In the genomic region with DNA sequence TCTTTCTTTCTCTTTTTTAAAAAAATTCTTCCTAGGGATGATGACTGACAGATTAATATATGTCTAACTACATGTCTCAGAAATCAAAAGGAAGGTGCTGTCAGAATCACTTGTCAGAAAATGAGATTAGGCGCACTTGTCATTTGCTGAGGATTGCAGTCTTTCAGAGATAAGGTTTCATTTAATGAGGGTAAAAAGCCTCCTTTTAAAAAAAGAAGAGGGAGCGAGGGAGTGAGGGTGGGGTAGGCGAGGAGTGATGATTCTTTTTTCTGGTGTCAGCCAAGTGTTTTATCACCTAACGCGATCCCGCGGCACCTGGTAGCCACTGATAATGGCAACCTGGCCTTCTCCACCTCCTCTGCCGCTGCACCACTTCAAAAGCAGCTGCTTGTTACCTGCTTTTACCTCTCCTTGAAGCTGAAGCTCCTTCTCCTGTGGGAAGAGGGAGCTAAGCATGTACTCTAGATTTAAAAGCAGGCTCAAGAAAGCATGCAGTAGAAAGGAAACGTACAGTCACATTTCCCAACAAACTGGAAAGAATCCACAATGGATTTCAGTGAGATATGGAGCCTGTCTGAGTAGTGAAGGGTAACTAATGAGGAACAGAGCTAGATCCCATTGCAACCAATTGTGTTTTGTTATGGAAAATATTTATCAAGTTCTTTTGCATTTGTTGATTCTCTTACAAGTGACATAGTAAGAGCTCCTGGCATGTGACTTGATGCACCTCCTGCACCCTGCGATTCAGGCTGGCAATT, we compare ENCODE assay signal across 2 cellular contexts.
TF ChIP-seq lines count a peak whose summit lies in the region.

No MANE protein-coding gene starts in this region.

TF ChIP-seq in SK-N-SH, 30 proteins besides CTCF, POLR2A, EP300 and RAD21 (continued from another document):
- TF ChIP-seq, protein P1, sequence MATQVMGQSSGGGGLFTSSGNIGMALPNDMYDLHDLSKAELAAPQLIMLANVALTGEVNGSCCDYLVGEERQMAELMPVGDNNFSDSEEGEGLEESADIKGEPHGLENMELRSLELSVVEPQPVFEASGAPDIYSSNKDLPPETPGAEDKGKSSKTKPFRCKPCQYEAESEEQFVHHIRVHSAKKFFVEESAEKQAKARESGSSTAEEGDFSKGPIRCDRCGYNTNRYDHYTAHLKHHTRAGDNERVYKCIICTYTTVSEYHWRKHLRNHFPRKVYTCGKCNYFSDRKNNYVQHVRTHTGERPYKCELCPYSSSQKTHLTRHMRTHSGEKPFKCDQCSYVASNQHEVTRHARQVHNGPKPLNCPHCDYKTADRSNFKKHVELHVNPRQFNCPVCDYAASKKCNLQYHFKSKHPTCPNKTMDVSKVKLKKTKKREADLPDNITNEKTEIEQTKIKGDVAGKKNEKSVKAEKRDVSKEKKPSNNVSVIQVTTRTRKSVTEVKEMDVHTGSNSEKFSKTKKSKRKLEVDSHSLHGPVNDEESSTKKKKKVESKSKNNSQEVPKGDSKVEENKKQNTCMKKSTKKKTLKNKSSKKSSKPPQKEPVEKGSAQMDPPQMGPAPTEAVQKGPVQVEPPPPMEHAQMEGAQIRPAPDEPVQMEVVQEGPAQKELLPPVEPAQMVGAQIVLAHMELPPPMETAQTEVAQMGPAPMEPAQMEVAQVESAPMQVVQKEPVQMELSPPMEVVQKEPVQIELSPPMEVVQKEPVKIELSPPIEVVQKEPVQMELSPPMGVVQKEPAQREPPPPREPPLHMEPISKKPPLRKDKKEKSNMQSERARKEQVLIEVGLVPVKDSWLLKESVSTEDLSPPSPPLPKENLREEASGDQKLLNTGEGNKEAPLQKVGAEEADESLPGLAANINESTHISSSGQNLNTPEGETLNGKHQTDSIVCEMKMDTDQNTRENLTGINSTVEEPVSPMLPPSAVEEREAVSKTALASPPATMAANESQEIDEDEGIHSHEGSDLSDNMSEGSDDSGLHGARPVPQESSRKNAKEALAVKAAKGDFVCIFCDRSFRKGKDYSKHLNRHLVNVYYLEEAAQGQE (IDR thresholded peaks at IDR 0.05; ENCODE audit: low read depth, low read length), result no peak
- TF ChIP-seq JUND (IDR thresholded peaks at IDR 0.05) (no peak), NRF1 (IDR thresholded peaks at IDR 0.05; ENCODE audit: low read depth, low read length) (no peak), TAF1 (IDR thresholded peaks at IDR 0.05; ENCODE audit: borderline replicate concordance, low read depth, low read length) (no peak), RCOR1 (IDR thresholded peaks at IDR 0.05; ENCODE audit: low read length) (no peak), GATA2 (CRISPR knock-in tag; IDR thresholded peaks at IDR 0.05) (peak; percentile 11; the same call in 1 of the 2 replicates)
- TF ChIP-seq, protein P2, sequence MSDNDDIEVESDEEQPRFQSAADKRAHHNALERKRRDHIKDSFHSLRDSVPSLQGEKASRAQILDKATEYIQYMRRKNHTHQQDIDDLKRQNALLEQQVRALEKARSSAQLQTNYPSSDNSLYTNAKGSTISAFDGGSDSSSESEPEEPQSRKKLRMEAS (IDR thresholded peaks at IDR 0.05; ENCODE audit: low read depth), result no peak
- TF ChIP-seq, protein P3, sequence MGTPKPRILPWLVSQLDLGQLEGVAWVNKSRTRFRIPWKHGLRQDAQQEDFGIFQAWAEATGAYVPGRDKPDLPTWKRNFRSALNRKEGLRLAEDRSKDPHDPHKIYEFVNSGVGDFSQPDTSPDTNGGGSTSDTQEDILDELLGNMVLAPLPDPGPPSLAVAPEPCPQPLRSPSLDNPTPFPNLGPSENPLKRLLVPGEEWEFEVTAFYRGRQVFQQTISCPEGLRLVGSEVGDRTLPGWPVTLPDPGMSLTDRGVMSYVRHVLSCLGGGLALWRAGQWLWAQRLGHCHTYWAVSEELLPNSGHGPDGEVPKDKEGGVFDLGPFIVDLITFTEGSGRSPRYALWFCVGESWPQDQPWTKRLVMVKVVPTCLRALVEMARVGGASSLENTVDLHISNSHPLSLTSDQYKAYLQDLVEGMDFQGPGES (IDR thresholded peaks at IDR 0.05; ENCODE audit: low read depth, low read length), result no peak

TF ChIP-seq in SK-N-SH treated with all-trans-retinoic acid at 6 μM for 48 hours, 23 proteins besides CTCF, POLR2A, EP300 and RAD21 (continued from another document):
- TF ChIP-seq, protein P4, sequence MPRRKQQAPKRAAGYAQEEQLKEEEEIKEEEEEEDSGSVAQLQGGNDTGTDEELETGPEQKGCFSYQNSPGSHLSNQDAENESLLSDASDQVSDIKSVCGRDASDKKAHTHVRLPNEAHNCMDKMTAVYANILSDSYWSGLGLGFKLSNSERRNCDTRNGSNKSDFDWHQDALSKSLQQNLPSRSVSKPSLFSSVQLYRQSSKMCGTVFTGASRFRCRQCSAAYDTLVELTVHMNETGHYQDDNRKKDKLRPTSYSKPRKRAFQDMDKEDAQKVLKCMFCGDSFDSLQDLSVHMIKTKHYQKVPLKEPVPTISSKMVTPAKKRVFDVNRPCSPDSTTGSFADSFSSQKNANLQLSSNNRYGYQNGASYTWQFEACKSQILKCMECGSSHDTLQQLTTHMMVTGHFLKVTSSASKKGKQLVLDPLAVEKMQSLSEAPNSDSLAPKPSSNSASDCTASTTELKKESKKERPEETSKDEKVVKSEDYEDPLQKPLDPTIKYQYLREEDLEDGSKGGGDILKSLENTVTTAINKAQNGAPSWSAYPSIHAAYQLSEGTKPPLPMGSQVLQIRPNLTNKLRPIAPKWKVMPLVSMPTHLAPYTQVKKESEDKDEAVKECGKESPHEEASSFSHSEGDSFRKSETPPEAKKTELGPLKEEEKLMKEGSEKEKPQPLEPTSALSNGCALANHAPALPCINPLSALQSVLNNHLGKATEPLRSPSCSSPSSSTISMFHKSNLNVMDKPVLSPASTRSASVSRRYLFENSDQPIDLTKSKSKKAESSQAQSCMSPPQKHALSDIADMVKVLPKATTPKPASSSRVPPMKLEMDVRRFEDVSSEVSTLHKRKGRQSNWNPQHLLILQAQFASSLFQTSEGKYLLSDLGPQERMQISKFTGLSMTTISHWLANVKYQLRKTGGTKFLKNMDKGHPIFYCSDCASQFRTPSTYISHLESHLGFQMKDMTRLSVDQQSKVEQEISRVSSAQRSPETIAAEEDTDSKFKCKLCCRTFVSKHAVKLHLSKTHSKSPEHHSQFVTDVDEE (CRISPR knock-in tag; IDR thresholded peaks at IDR 0.05), result no peak
- no peak for TF ChIP-seq TCF4 (CRISPR knock-in tag; IDR thresholded peaks at IDR 0.05; ENCODE audit: borderline replicate concordance)
- no peak for TF ChIP-seq ZC3H10 (CRISPR knock-in tag; IDR thresholded peaks at IDR 0.05)
